ENCODE assay signal across 1 cellular context in the genomic region with DNA sequence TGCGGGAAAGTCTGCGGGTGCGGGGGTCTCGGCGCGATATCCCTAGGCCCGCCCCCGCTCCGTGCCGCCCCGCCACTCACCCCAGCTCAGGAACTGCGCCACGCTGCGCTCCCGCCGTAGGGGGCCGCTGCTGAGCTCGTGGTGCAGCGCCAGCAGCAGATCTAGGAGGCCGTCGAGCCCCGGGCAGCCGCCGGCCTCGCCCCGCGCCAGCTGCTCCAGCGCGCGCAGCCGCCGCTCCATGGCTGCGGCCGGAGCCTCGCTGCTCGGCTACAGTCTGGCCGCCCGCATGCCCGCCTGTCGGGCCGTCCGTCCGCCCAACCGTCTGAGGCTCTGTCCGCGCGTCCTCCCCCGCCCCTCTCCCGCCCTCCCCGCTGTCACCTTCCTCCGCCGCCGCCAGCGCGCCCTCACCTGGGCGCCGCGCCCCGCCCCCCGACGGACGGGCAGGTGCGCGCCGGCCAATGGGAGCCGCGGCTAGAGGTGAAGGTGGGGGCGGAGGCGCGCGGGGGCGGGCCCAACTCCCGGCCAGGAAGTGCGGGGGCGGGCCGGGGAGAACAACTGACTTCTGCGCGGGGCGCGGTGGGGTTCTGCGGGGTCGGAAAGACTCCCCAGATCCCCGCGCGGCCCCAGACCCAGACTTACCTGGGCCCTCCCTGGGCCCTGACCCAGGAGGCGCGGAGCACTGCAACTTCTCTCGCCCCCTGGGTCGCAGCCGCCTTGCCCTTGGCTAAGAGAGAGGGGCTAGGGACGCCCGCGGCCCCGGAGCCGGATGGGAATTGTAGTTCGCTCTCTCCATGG.
TF ChIP-seq lines count a peak whose summit lies in the region.

A gene with protein sequence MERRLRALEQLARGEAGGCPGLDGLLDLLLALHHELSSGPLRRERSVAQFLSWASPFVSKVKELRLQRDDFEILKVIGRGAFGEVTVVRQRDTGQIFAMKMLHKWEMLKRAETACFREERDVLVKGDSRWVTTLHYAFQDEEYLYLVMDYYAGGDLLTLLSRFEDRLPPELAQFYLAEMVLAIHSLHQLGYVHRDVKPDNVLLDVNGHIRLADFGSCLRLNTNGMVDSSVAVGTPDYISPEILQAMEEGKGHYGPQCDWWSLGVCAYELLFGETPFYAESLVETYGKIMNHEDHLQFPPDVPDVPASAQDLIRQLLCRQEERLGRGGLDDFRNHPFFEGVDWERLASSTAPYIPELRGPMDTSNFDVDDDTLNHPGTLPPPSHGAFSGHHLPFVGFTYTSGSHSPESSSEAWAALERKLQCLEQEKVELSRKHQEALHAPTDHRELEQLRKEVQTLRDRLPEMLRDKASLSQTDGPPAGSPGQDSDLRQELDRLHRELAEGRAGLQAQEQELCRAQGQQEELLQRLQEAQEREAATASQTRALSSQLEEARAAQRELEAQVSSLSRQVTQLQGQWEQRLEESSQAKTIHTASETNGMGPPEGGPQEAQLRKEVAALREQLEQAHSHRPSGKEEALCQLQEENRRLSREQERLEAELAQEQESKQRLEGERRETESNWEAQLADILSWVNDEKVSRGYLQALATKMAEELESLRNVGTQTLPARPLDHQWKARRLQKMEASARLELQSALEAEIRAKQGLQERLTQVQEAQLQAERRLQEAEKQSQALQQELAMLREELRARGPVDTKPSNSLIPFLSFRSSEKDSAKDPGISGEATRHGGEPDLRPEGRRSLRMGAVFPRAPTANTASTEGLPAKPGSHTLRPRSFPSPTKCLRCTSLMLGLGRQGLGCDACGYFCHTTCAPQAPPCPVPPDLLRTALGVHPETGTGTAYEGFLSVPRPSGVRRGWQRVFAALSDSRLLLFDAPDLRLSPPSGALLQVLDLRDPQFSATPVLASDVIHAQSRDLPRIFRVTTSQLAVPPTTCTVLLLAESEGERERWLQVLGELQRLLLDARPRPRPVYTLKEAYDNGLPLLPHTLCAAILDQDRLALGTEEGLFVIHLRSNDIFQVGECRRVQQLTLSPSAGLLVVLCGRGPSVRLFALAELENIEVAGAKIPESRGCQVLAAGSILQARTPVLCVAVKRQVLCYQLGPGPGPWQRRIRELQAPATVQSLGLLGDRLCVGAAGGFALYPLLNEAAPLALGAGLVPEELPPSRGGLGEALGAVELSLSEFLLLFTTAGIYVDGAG (N-terminal part only) (minus strand): TSS at position 324 of the 795 bp plus-strand sequence. CDS start 84 bp downstream, at position 240.

TF ChIP-seq in K562, 482 proteins besides CTCF, POLR2A, EP300 and RAD21 (continues in another document):
- TF ChIP-seq BMI1 (IDR thresholded peaks at IDR 0.05; ENCODE audit: low read length) (no peak), ZNF408 (CRISPR knock-in tag; IDR thresholded peaks at IDR 0.05; ENCODE audit: low read depth) (no peak), THRAP3 (IDR thresholded peaks at IDR 0.05; ENCODE audit: borderline replicate concordance) (no peak), NFRKB (IDR thresholded peaks at IDR 0.05; ENCODE audit: low read depth) (no peak), KLF10 (CRISPR knock-in tag; IDR thresholded peaks at IDR 0.05) (no peak), ZNF121 (CRISPR knock-in tag; conservative IDR thresholded peaks at IDR 0.05) (no peak)
- TF ChIP-seq, protein P1, sequence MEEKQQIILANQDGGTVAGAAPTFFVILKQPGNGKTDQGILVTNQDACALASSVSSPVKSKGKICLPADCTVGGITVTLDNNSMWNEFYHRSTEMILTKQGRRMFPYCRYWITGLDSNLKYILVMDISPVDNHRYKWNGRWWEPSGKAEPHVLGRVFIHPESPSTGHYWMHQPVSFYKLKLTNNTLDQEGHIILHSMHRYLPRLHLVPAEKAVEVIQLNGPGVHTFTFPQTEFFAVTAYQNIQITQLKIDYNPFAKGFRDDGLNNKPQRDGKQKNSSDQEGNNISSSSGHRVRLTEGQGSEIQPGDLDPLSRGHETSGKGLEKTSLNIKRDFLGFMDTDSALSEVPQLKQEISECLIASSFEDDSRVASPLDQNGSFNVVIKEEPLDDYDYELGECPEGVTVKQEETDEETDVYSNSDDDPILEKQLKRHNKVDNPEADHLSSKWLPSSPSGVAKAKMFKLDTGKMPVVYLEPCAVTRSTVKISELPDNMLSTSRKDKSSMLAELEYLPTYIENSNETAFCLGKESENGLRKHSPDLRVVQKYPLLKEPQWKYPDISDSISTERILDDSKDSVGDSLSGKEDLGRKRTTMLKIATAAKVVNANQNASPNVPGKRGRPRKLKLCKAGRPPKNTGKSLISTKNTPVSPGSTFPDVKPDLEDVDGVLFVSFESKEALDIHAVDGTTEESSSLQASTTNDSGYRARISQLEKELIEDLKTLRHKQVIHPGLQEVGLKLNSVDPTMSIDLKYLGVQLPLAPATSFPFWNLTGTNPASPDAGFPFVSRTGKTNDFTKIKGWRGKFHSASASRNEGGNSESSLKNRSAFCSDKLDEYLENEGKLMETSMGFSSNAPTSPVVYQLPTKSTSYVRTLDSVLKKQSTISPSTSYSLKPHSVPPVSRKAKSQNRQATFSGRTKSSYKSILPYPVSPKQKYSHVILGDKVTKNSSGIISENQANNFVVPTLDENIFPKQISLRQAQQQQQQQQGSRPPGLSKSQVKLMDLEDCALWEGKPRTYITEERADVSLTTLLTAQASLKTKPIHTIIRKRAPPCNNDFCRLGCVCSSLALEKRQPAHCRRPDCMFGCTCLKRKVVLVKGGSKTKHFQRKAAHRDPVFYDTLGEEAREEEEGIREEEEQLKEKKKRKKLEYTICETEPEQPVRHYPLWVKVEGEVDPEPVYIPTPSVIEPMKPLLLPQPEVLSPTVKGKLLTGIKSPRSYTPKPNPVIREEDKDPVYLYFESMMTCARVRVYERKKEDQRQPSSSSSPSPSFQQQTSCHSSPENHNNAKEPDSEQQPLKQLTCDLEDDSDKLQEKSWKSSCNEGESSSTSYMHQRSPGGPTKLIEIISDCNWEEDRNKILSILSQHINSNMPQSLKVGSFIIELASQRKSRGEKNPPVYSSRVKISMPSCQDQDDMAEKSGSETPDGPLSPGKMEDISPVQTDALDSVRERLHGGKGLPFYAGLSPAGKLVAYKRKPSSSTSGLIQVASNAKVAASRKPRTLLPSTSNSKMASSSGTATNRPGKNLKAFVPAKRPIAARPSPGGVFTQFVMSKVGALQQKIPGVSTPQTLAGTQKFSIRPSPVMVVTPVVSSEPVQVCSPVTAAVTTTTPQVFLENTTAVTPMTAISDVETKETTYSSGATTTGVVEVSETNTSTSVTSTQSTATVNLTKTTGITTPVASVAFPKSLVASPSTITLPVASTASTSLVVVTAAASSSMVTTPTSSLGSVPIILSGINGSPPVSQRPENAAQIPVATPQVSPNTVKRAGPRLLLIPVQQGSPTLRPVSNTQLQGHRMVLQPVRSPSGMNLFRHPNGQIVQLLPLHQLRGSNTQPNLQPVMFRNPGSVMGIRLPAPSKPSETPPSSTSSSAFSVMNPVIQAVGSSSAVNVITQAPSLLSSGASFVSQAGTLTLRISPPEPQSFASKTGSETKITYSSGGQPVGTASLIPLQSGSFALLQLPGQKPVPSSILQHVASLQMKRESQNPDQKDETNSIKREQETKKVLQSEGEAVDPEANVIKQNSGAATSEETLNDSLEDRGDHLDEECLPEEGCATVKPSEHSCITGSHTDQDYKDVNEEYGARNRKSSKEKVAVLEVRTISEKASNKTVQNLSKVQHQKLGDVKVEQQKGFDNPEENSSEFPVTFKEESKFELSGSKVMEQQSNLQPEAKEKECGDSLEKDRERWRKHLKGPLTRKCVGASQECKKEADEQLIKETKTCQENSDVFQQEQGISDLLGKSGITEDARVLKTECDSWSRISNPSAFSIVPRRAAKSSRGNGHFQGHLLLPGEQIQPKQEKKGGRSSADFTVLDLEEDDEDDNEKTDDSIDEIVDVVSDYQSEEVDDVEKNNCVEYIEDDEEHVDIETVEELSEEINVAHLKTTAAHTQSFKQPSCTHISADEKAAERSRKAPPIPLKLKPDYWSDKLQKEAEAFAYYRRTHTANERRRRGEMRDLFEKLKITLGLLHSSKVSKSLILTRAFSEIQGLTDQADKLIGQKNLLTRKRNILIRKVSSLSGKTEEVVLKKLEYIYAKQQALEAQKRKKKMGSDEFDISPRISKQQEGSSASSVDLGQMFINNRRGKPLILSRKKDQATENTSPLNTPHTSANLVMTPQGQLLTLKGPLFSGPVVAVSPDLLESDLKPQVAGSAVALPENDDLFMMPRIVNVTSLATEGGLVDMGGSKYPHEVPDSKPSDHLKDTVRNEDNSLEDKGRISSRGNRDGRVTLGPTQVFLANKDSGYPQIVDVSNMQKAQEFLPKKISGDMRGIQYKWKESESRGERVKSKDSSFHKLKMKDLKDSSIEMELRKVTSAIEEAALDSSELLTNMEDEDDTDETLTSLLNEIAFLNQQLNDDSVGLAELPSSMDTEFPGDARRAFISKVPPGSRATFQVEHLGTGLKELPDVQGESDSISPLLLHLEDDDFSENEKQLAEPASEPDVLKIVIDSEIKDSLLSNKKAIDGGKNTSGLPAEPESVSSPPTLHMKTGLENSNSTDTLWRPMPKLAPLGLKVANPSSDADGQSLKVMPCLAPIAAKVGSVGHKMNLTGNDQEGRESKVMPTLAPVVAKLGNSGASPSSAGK (IDR thresholded peaks at IDR 0.05): no peak
- TF ChIP-seq, protein P2, sequence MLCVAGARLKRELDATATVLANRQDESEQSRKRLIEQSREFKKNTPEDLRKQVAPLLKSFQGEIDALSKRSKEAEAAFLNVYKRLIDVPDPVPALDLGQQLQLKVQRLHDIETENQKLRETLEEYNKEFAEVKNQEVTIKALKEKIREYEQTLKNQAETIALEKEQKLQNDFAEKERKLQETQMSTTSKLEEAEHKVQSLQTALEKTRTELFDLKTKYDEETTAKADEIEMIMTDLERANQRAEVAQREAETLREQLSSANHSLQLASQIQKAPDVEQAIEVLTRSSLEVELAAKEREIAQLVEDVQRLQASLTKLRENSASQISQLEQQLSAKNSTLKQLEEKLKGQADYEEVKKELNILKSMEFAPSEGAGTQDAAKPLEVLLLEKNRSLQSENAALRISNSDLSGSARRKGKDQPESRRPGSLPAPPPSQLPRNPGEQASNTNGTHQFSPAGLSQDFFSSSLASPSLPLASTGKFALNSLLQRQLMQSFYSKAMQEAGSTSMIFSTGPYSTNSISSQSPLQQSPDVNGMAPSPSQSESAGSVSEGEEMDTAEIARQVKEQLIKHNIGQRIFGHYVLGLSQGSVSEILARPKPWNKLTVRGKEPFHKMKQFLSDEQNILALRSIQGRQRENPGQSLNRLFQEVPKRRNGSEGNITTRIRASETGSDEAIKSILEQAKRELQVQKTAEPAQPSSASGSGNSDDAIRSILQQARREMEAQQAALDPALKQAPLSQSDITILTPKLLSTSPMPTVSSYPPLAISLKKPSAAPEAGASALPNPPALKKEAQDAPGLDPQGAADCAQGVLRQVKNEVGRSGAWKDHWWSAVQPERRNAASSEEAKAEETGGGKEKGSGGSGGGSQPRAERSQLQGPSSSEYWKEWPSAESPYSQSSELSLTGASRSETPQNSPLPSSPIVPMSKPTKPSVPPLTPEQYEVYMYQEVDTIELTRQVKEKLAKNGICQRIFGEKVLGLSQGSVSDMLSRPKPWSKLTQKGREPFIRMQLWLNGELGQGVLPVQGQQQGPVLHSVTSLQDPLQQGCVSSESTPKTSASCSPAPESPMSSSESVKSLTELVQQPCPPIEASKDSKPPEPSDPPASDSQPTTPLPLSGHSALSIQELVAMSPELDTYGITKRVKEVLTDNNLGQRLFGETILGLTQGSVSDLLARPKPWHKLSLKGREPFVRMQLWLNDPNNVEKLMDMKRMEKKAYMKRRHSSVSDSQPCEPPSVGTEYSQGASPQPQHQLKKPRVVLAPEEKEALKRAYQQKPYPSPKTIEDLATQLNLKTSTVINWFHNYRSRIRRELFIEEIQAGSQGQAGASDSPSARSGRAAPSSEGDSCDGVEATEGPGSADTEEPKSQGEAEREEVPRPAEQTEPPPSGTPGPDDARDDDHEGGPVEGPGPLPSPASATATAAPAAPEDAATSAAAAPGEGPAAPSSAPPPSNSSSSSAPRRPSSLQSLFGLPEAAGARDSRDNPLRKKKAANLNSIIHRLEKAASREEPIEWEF (CRISPR knock-in tag; IDR thresholded peaks at IDR 0.05): no peak
- TF ChIP-seq, protein P3, sequence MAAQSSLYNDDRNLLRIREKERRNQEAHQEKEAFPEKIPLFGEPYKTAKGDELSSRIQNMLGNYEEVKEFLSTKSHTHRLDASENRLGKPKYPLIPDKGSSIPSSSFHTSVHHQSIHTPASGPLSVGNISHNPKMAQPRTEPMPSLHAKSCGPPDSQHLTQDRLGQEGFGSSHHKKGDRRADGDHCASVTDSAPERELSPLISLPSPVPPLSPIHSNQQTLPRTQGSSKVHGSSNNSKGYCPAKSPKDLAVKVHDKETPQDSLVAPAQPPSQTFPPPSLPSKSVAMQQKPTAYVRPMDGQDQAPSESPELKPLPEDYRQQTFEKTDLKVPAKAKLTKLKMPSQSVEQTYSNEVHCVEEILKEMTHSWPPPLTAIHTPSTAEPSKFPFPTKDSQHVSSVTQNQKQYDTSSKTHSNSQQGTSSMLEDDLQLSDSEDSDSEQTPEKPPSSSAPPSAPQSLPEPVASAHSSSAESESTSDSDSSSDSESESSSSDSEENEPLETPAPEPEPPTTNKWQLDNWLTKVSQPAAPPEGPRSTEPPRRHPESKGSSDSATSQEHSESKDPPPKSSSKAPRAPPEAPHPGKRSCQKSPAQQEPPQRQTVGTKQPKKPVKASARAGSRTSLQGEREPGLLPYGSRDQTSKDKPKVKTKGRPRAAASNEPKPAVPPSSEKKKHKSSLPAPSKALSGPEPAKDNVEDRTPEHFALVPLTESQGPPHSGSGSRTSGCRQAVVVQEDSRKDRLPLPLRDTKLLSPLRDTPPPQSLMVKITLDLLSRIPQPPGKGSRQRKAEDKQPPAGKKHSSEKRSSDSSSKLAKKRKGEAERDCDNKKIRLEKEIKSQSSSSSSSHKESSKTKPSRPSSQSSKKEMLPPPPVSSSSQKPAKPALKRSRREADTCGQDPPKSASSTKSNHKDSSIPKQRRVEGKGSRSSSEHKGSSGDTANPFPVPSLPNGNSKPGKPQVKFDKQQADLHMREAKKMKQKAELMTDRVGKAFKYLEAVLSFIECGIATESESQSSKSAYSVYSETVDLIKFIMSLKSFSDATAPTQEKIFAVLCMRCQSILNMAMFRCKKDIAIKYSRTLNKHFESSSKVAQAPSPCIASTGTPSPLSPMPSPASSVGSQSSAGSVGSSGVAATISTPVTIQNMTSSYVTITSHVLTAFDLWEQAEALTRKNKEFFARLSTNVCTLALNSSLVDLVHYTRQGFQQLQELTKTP (IDR thresholded peaks at IDR 0.05; ENCODE audit: low read depth in 1 of 2, partially characterized antibody in 2 of 2): peak in 1 of 2 experiments; percentile 63
- TF ChIP-seq, protein P4, sequence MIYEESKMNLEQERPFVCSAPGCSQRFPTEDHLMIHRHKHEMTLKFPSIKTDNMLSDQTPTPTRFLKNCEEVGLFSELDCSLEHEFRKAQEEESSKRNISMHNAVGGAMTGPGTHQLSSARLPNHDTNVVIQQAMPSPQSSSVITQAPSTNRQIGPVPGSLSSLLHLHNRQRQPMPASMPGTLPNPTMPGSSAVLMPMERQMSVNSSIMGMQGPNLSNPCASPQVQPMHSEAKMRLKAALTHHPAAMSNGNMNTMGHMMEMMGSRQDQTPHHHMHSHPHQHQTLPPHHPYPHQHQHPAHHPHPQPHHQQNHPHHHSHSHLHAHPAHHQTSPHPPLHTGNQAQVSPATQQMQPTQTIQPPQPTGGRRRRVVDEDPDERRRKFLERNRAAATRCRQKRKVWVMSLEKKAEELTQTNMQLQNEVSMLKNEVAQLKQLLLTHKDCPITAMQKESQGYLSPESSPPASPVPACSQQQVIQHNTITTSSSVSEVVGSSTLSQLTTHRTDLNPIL (CRISPR knock-in tag; IDR thresholded peaks at IDR 0.05): no peak
